18 cellular contexts compared by ENCODE assay signal in the genomic region with DNA sequence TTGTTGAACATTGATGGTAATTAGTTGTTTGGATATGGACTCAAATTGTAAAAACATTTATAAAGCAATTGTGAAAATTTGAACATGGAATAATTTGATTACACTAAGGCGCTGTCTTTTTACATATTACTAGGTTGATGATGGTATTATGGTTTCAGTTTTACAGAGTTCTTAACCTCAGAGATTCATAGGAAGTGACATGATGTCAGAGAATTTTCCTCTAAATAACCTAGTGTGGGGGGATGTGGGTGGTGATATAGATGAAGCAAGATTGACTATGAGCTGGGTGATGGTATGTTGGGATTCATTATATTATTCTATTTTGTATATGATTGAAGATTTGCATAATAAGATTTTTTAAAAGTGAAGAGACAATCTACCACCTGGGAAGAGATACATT.
"Had no signal": no experiment of that assay in that cellular context is flagged by ENCODE, and none has a peak within 500 bp of the region (broad histone marks: within the 10 kb centered on the region; RNA-seq: fewer than 3 reads in every experiment).

No MANE protein-coding gene starts in this region.

- H3K9me3 ChIP-seq: esophagus squamous epithelium, left ventricle myocardium inferior, mucosa of descending colon, neutrophil, SK-N-SH, thyroid gland had no signal

- H3K4me1 ChIP-seq: esophagus squamous epithelium, left ventricle myocardium inferior, thyroid gland had no signal

- H3K27me3 ChIP-seq: thyroid gland had no signal

- H3K4me3 Mint-ChIP-seq: activated naive CD4-positive, alpha-beta T cell treated with anti-CD3 and anti-CD28 coated beads for 36 hours; T-cell had no signal

- H3K27ac Mint-ChIP-seq: activated naive CD4-positive, alpha-beta T cell treated with anti-CD3 and anti-CD28 coated beads for 36 hours; naive thymus-derived CD4-positive, alpha-beta T cell; T-cell had no signal

- H3K27ac ChIP-seq: coronary artery, esophagus squamous epithelium, left ventricle myocardium inferior, neutrophil, thyroid gland had no signal

- DNase-seq: activated CD4-positive, alpha-beta T cell treated with anti-CD3 and anti-CD28 coated beads for 4 hours; activated naive CD4-positive, alpha-beta T cell treated with anti-CD3 and anti-CD28 coated beads for 36 hours; amniotic stem cell; effector CD4-positive, alpha-beta T cell; esophagus squamous epithelium; hypothalamus; left ventricle myocardium inferior; mucosa of descending colon; naive thymus-derived CD4-positive, alpha-beta T cell; SHP77; SK-N-SH; stimulated activated CD4-positive, alpha-beta T cell treated with anti-CD3 and anti-CD28 coated beads, Interleukin-4, amount 100 ng/mL, for 1 hour; stimulated activated CD8-positive, alpha-beta memory T cell treated with anti-CD3 and anti-CD28 coated beads, Interleukin-4, amount 100 ng/mL, for 48 hours; T-cell; T1000; thyroid gland had no signal

- H3K4me1 Mint-ChIP-seq: T-cell had no signal

- H3K36me3 ChIP-seq: esophagus squamous epithelium, left ventricle myocardium inferior, neutrophil, thyroid gland had no signal

- H3K9me3 Mint-ChIP-seq: activated naive CD4-positive, alpha-beta T cell treated with anti-CD3 and anti-CD28 coated beads for 36 hours; T-cell had no signal

- H3K36me3 Mint-ChIP-seq: naive thymus-derived CD4-positive, alpha-beta T cell; T-cell had no signal

- H3K4me3 ChIP-seq: coronary artery, esophagus squamous epithelium, left ventricle myocardium inferior, mucosa of descending colon, thyroid gland had no signal

- ATAC-seq: mucosa of descending colon; naive thymus-derived CD4-positive, alpha-beta T cell; T-cell had no signal
